Comparison of ENCODE assay signal across 29 cellular contexts in genomic region chr2:202479090-202479489, GRCh38.
DNase-seq lines count a peak whose midpoint lies in the region; ATAC-seq, FAIRE-seq and TF ChIP-seq lines count a peak whose summit lies in the region.
"Had no signal": no experiment of that assay in that cellular context is flagged by ENCODE, and none has a peak within 500 bp of the region (broad histone marks: within the 10 kb centered on the region; RNA-seq: fewer than 3 reads in every experiment).

No MANE protein-coding gene starts in this region.

- no peaks in the 10 kb centered on the region for H3K27me3 ChIP-seq in suprapubic skin
- H3K27me3 ChIP-seq: left lung, pancreas, sigmoid colon, stomach, transverse colon had no signal

- peak; percentile 77 for ATAC-seq in left ventricle myocardium superior
- ATAC-seq: A549, left lung, pancreas, SK-N-SH treated with all-trans-retinoic acid at 6 μM for 48 hours had no signal

- TF ChIP-seq EP300 in suprapubic skin (IDR thresholded peaks at IDR 0.05) = no peak

- no peak overlapping the region for H3K4me3 Mint-ChIP-seq in activated naive CD8-positive, alpha-beta T cell treated with anti-CD3 and anti-CD28 coated beads for 36 hours
- H3K4me3 Mint-ChIP-seq: B cell, immature natural killer cell, nephron progenitor cell had no signal

- H3K27ac Mint-ChIP-seq in activated naive CD8-positive, alpha-beta T cell treated with anti-CD3 and anti-CD28 coated beads for 36 hours = peak overlapping the region; percentile 39
- H3K27ac Mint-ChIP-seq: B cell had no signal

- DNase-seq in NCI-H2196 (lab: John Stamatoyannopoulos, UW; ENCODE audit: unreplicated experiment) = peak; percentile 6
- no peak for DNase-seq in NCI-H2196 treated with DMSO at 0.1 percent for 48 hours (lab: John Stamatoyannopoulos, UW; ENCODE audit: unreplicated experiment)
- peak; percentile 8 for DNase-seq in Ammon's horn (ENCODE audit: low spot score)
- DNase-seq in activated naive CD8-positive, alpha-beta T cell treated with anti-CD3 and anti-CD28 coated beads for 36 hours = no peak
- DNase-seq in left ventricle myocardium superior = no peak
- DNase-seq in suprapubic skin (ENCODE audit: low spot score in 2 of 2) = no peak
- no peak for DNase-seq in NCI-H146 treated with DMSO at 0.1 percent for 48 hours (lab: John Stamatoyannopoulos, UW; ENCODE audit: unreplicated experiment)
- DNase-seq in frontal cortex (ENCODE audit: low spot score in 2 of 2) = no peak
- DNase-seq: activated CD4-positive, alpha-beta T cell treated with anti-CD3 and anti-CD28 coated beads, Interleukin-2, amount 50 U/mL, for 1 hour; activated CD8-positive, alpha-beta memory T cell treated with anti-CD3 and anti-CD28 coated beads, Interleukin-2, amount 50 U/mL, for 48 hours; foreskin fibroblast; hippocampal formation; immature natural killer cell; KBM-7; left lung; midbrain; NCI-H1436; NCI-H2171; nephron progenitor cell; pancreas; RPMI8226; sigmoid colon; stomach; transverse colon had no signal

- intact Hi-C loops in left ventricle myocardium superior (cut with micrococcal nuclease) = no loop called here

- no peak for TF ChIP-seq POLR2A in suprapubic skin (IDR thresholded peaks at IDR 0.05)

- no peak overlapping the region for H3K27ac ChIP-seq in suprapubic skin
- H3K27ac ChIP-seq: A549, left lung, pancreas, sigmoid colon, stomach, transverse colon, VCaP had no signal

- WGBS in suprapubic skin = 69% methylated on average over 1 of the region's 1 CpG

- H3K9me3 ChIP-seq in suprapubic skin = no peaks in the 10 kb centered on the region
- H3K9me3 ChIP-seq: A549, left lung, pancreas, sigmoid colon, stomach, transverse colon had no signal

- no peak overlapping the region for H3K4me3 ChIP-seq in suprapubic skin
- H3K4me3 ChIP-seq: A549, left lung, pancreas, sigmoid colon, stomach, transverse colon had no signal

- H3K4me1 Mint-ChIP-seq in activated naive CD8-positive, alpha-beta T cell treated with anti-CD3 and anti-CD28 coated beads for 36 hours = peaks cover 14% of the 10 kb centered on the region
- H3K4me1 Mint-ChIP-seq: B cell, immature natural killer cell, nephron progenitor cell had no signal

- no peak for TF ChIP-seq CTCF in suprapubic skin (IDR thresholded peaks at IDR 0.05)

- H3K36me3 ChIP-seq in suprapubic skin = no peaks in the 10 kb centered on the region
- H3K36me3 ChIP-seq: left lung, pancreas had no signal

- no peak for FAIRE-seq in frontal cortex (lab: Jason Lieb, UNC)
- FAIRE-seq: A549, H54 had no signal

- no peaks in the 10 kb centered on the region for H3K4me1 ChIP-seq in suprapubic skin
- H3K4me1 ChIP-seq: A549, left lung, pancreas, stomach, transverse colon had no signal

- H3K9me3 Mint-ChIP-seq in activated naive CD8-positive, alpha-beta T cell treated with anti-CD3 and anti-CD28 coated beads for 36 hours = no peaks in the 10 kb centered on the region
- H3K9me3 Mint-ChIP-seq: immature natural killer cell had no signal

- peaks cover 10% of the 10 kb centered on the region for H3K36me3 Mint-ChIP-seq in activated naive CD8-positive, alpha-beta T cell treated with anti-CD3 and anti-CD28 coated beads for 36 hours

- no peaks in the 10 kb centered on the region for H3K27me3 Mint-ChIP-seq in activated naive CD8-positive, alpha-beta T cell treated with anti-CD3 and anti-CD28 coated beads for 36 hours
- H3K27me3 Mint-ChIP-seq: B cell had no signal

Comparison
In these comparisons a context has a peak if more than half of its experiments do, and no peak if none do; other contexts are left out.
1. DNase-seq: peak in NCI-H2196 (single experiment) and Ammon's horn (single experiment); none in NCI-H2196 treated with DMSO at 0.1 percent for 48 hours (single experiment), activated naive CD8-positive, alpha-beta T cell treated with anti-CD3 and anti-CD28 coated beads for 36 hours (single experiment), left ventricle myocardium superior (single experiment), suprapubic skin (0 of 2), NCI-H146 treated with DMSO at 0.1 percent for 48 hours (single experiment) and frontal cortex (0 of 2).